Comparison of ENCODE assay signal across 8 cellular contexts in the genomic region with DNA sequence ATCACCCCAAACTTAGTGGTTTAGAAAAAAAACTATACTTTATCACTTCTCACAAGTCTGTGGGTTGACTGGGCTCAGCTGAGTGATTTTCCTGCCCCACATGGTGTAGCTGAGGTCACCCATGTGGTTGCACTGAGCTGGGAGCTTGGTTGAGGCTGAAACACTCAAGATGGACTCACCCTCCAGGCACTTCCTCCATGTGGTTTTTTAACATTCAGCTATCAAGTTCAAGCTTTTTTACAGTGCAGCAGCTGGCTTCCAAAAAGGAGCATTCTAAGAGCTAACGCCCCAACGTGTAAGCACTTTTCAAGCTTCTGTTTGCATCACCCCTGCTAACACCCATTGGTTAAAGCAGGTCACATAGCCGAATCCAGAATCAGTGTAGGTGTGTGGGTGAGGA.
DNase-seq lines count a peak whose midpoint lies in the region; ATAC-seq and TF ChIP-seq lines count a peak whose summit lies in the region.

No MANE protein-coding gene starts in this region.

- DNase-seq in HFF-Myc (ENCODE audit: extremely low read depth, low read depth): peak; percentile 79
- peak; percentile 100 for DNase-seq in MV-4-11 (lab: John Stamatoyannopoulos, UW)
- DNase-seq in brain microvascular endothelial cell: peak; percentile 99
- DNase-seq in stimulated activated naive CD8-positive, alpha-beta T cell treated with anti-CD3 and anti-CD28 coated beads, Interleukin-15, Interleukin-2, amounts not matched to agents 100 U/mL and 50 U/mL, for 24 hours: peak; percentile 53
- no peak for DNase-seq in amygdala (lab: John Stamatoyannopoulos, UW)
- DNase-seq in right atrium auricular region (ENCODE audit: low spot score): no peak
- DNase-seq in NCI-H345 treated with DMSO at 0.1 percent for 48 hours (lab: John Stamatoyannopoulos, UW; ENCODE audit: unreplicated experiment): no peak

- no peaks in the 10 kb centered on the region for H3K27me3 ChIP-seq in brain microvascular endothelial cell (replicated peaks)
- no peaks in the 10 kb centered on the region for H3K27me3 ChIP-seq in right atrium auricular region

- TF ChIP-seq CTCF in HFF-Myc (IDR thresholded peaks at IDR 0.05; ENCODE audit: low read depth, low read length, missing control alignments): no peak
- no peak for TF ChIP-seq CTCF in brain microvascular endothelial cell (IDR thresholded peaks at IDR 0.05; ENCODE audit: low read depth, low read length, missing control alignments)
- TF ChIP-seq CTCF in right atrium auricular region (IDR thresholded peaks at IDR 0.05): no peak

- H3K4me1 ChIP-seq in right atrium auricular region: no peaks in the 10 kb centered on the region

- H3K4me3 ChIP-seq in HFF-Myc (replicated peaks; ENCODE audit: low read depth, low read length) (no peak overlapping the region), brain microvascular endothelial cell (ENCODE audit: low read depth, low read length) (no peak overlapping the region), right atrium auricular region (no peak overlapping the region)

- in situ Hi-C loops in brain microvascular endothelial cell (cut with HindIII; ENCODE audit: low pct_ligation_motif_present, low sequenced_read_pairs): no loop called here

- H3K9me3 ChIP-seq in right atrium auricular region: no peaks in the 10 kb centered on the region

- ATAC-seq in GM18517 (IDR thresholded peaks at IDR 0.05; ENCODE audit: unreplicated experiment): peak; percentile 88
- peak; percentile 93 for ATAC-seq in stimulated activated naive CD8-positive, alpha-beta T cell treated with anti-CD3 and anti-CD28 coated beads, Interleukin-15, Interleukin-2, amounts not matched to agents 100 U/mL and 50 U/mL, for 24 hours

- H3K27ac ChIP-seq in brain microvascular endothelial cell (peak overlapping the region; percentile 80), right atrium auricular region (no peak overlapping the region)

- H3K36me3 ChIP-seq in brain microvascular endothelial cell (replicated peaks) (no peaks in the 10 kb centered on the region), right atrium auricular region (no peaks in the 10 kb centered on the region)

Comparison
In these comparisons a context has a peak if more than half of its experiments do, and no peak if none do; other contexts are left out.
1. DNase-seq: peak in HFF-Myc (single experiment), MV-4-11 (single experiment), brain microvascular endothelial cell (single experiment) and stimulated activated naive CD8-positive, alpha-beta T cell treated with anti-CD3 and anti-CD28 coated beads, Interleukin-15, Interleukin-2, amounts not matched to agents 100 U/mL and 50 U/mL, for 24 hours (single experiment); none in amygdala (0 of 56), right atrium auricular region (single experiment) and NCI-H345 treated with DMSO at 0.1 percent for 48 hours (single experiment).